In genomic region chr7:95688931-95689453, GRCh38 we compare ENCODE assay signal across 15 cellular contexts.
A peak's percentile ranks its signal among the peaks of the same experiment; 100 is the strongest.
DNase-seq lines count a peak whose midpoint lies in the region; ATAC-seq and TF ChIP-seq lines count a peak whose summit lies in the region.
"Had no signal": no experiment of that assay in that cellular context is flagged by ENCODE, and none has a peak within 500 bp of the region (broad histone marks: within the 10 kb centered on the region; RNA-seq: fewer than 3 reads in every experiment).

No MANE protein-coding gene starts in this region.

- no peak overlapping the region for H3K9ac ChIP-seq in DND-41 (ENCODE audit: low read depth, low read length)

- H3K27ac ChIP-seq in DND-41 (ENCODE audit: low read length) (no peak overlapping the region), upper lobe of left lung (no peak overlapping the region)
- H3K27ac ChIP-seq: PC-9 had no signal

- no peak overlapping the region for H3K4me2 ChIP-seq in DND-41 (ENCODE audit: insufficient read depth, low read length)
- H3K4me2 ChIP-seq: PC-9 had no signal

- no peak for TF ChIP-seq EP300 in upper lobe of left lung (IDR thresholded peaks at IDR 0.05)

- H3K27me3 ChIP-seq in DND-41 (ENCODE audit: insufficient read depth, low read length, poor library complexity) = no peaks in the 10 kb centered on the region
- no peaks in the 10 kb centered on the region for H3K27me3 ChIP-seq in upper lobe of left lung

- H2AFZ ChIP-seq in DND-41 (ENCODE audit: low read depth, low read length) = 0 out of 2 replicates have a peak overlapping the region, but pooled peaks have one; percentile 29
- H2AFZ ChIP-seq: PC-9 had no signal

- no peak for TF ChIP-seq POLR2A in upper lobe of left lung (IDR thresholded peaks at IDR 0.05)

- H3K36me3 ChIP-seq in DND-41 (ENCODE audit: insufficient read depth, low read length) (no peaks in the 10 kb centered on the region), upper lobe of left lung (no peaks in the 10 kb centered on the region)

- H3K9me3 ChIP-seq in DND-41 (ENCODE audit: insufficient read depth, low read length, severe bottlenecking) (no peaks in the 10 kb centered on the region), upper lobe of left lung (no peaks in the 10 kb centered on the region)

- no peaks in the 10 kb centered on the region for H3K79me2 ChIP-seq in DND-41 (ENCODE audit: insufficient read depth, low read length)

- DNase-seq in DND-41 (no peak), NCI-H69 (lab: John Stamatoyannopoulos, UW) (peak; percentile 13), cerebellar cortex (ENCODE audit: low spot score) (peak; percentile 77), medulla oblongata (ENCODE audit: extremely low spot score) (peak; percentile 17), RKO (ENCODE audit: low spot score) (no peak), upper lobe of left lung (no peak)
- DNase-seq in stimulated activated CD4-positive, alpha-beta T cell treated with anti-CD3 and anti-CD28 coated beads, Interleukin-12 subunit alpha, Interleukin-12 subunit beta, amount 100 ng/mL, for 4 hours = no peak
- DNase-seq: activated CD4-positive, CD25-positive, alpha-beta regulatory T cell treated with anti-CD3 and anti-CD28 coated beads, Interleukin-2, amount 50 U/mL, for 72 hours; Calu3; NCI-H1417; PC-9; stimulated activated naive B cell treated with anti-CD40 and anti-IgM and Interleukin-4, amounts not matched to agents 10 μg/mL and 1 μg/mL and 100 μg/mL, for 72 hours had no signal

- WGBS in upper lobe of left lung, 2 donors = 71 to 86% methylated on average over 7 of the region's 7 CpGs

- ATAC-seq in DND-41 (ENCODE audit: insufficient read depth, low read depth) (no peak), HG02970 (IDR thresholded peaks at IDR 0.05; ENCODE audit: low FRiP score, unreplicated experiment) (no peak), upper lobe of left lung (ENCODE audit: low FRiP score in 2 of 2) (no peak)
- ATAC-seq: esophagus mucosa; natural killer cell treated with Interleukin-12 subunit alpha and Interleukin-12 subunit beta and Interleukin-15 and Interleukin-18, amount 100 ng/mL, for 72 hours; stimulated activated naive B cell treated with anti-CD40 and anti-IgM and Interleukin-4, amounts not matched to agents 10 μg/mL and 1 μg/mL and 100 μg/mL, for 72 hours had no signal

- peaks cover 23% of the 10 kb centered on the region for H3K4me1 ChIP-seq in DND-41 (ENCODE audit: insufficient read depth, low read length)
- H3K4me1 ChIP-seq in upper lobe of left lung = peaks cover 0 to 11% (median 7%) of the 10 kb centered on the region in 4 donors

- TF ChIP-seq CTCF in DND-41 (IDR thresholded peaks at IDR 0.05; ENCODE audit: borderline replicate concordance, extremely low read depth, low read length, poor library complexity, severe bottlenecking) (no peak), upper lobe of left lung (IDR thresholded peaks at IDR 0.05) (no peak)

- no peaks in the 10 kb centered on the region for H4K20me1 ChIP-seq in DND-41 (ENCODE audit: insufficient read depth, low read length)

- H3K4me3 ChIP-seq in DND-41 (ENCODE audit: low read depth in 1 of 2, low read length in 2 of 2) (no peak overlapping the region), upper lobe of left lung (no peak overlapping the region)
- H3K4me3 ChIP-seq: PC-9 had no signal

Comparison
In these comparisons a context has a peak if more than half of its experiments do, and no peak if none do; other contexts are left out.
1. DNase-seq: peak in NCI-H69 (single experiment), cerebellar cortex (single experiment) and medulla oblongata (single experiment); none in DND-41 (single experiment), stimulated activated CD4-positive, alpha-beta T cell treated with anti-CD3 and anti-CD28 coated beads, Interleukin-12 subunit alpha, Interleukin-12 subunit beta, amount 100 ng/mL, for 4 hours (single experiment), RKO (single experiment) and upper lobe of left lung (0 of 2).